In genomic region chr6:43075791-43076092, GRCh38 we compare ENCODE assay signal across 7 cellular contexts. TPM values are rescaled to one million over a fixed set of nuclear protein-coding genes. Genes with fewer than 3 reads are reported as not detected.
DNase-seq lines count a peak whose midpoint lies in the region; ATAC-seq and TF ChIP-seq lines count a peak whose summit lies in the region.
"Had no signal": no experiment of that assay in that cellular context is flagged by ENCODE, and none has a peak within 500 bp of the region (broad histone marks: within the 10 kb centered on the region; RNA-seq: fewer than 3 reads in every experiment).

No MANE protein-coding gene starts in this region.

- peaks cover 5% of the 10 kb centered on the region for H3K4me1 Mint-ChIP-seq in activated CD4-positive, alpha-beta T cell treated with anti-CD3 and anti-CD28 coated beads, Interleukin-2, amount 10 ng/mL, durations not matched to agents 24 days and 14 days
- H3K4me1 Mint-ChIP-seq in endothelial cell (ENCODE audit: unreplicated experiment) = peaks cover 50% of the 10 kb centered on the region
- H3K4me1 Mint-ChIP-seq in stimulated activated naive B cell treated with anti-CD40 and anti-IgM and Interleukin-4, amounts not matched to agents 10 μg/mL and 1 μg/mL and 100 μg/mL, for 72 hours = peaks cover 2 to 9% of the 10 kb centered on the region in 2 donors

- intact Hi-C loops in activated CD4-positive, alpha-beta T cell treated with anti-CD3 and anti-CD28 coated beads, Interleukin-2, amount 10 ng/mL, durations not matched to agents 24 days and 14 days (cut with micrococcal nuclease) = no loop called here

- peak overlapping the region; percentile 59 for H3K4me3 Mint-ChIP-seq in activated CD4-positive, alpha-beta T cell treated with anti-CD3 and anti-CD28 coated beads, Interleukin-2, amount 10 ng/mL, durations not matched to agents 24 days and 14 days
- H3K4me3 Mint-ChIP-seq in endothelial cell (ENCODE audit: unreplicated experiment) = peak overlapping the region; percentile 84
- H3K4me3 Mint-ChIP-seq in stimulated activated naive B cell treated with anti-CD40 and anti-IgM and Interleukin-4, amounts not matched to agents 10 μg/mL and 1 μg/mL and 100 μg/mL, for 72 hours = peak overlapping the region; percentile 39 to 58

- H3K9me3 Mint-ChIP-seq in activated CD4-positive, alpha-beta T cell treated with anti-CD3 and anti-CD28 coated beads, Interleukin-2, amount 10 ng/mL, durations not matched to agents 24 days and 14 days = no peaks in the 10 kb centered on the region
- no peaks in the 10 kb centered on the region for H3K9me3 Mint-ChIP-seq in endothelial cell (ENCODE audit: unreplicated experiment)
- H3K9me3 Mint-ChIP-seq in stimulated activated naive B cell treated with anti-CD40 and anti-IgM and Interleukin-4, amounts not matched to agents 10 μg/mL and 1 μg/mL and 100 μg/mL, for 72 hours = no peaks in the 10 kb centered on the region

- H3K36me3 Mint-ChIP-seq in activated CD4-positive, alpha-beta T cell treated with anti-CD3 and anti-CD28 coated beads, Interleukin-2, amount 10 ng/mL, durations not matched to agents 24 days and 14 days (ENCODE audit: low read depth) = peaks cover 7% of the 10 kb centered on the region
- H3K36me3 Mint-ChIP-seq in endothelial cell (ENCODE audit: low read depth, unreplicated experiment) = peaks cover 24% of the 10 kb centered on the region
- peaks cover 19 to 28% of the 10 kb centered on the region in 2 donors for H3K36me3 Mint-ChIP-seq in stimulated activated naive B cell treated with anti-CD40 and anti-IgM and Interleukin-4, amounts not matched to agents 10 μg/mL and 1 μg/mL and 100 μg/mL, for 72 hours

- ATAC-seq in stimulated activated naive B cell treated with anti-CD40 and anti-IgM and Interleukin-4, amounts not matched to agents 10 μg/mL and 1 μg/mL and 100 μg/mL, for 72 hours (replicated peaks) = peak in 1 of 2 donors; percentile 9
- no peak for ATAC-seq in HG03565 (IDR thresholded peaks at IDR 0.05; ENCODE audit: unreplicated experiment)

- no peak overlapping the region for H3K27ac Mint-ChIP-seq in activated CD4-positive, alpha-beta T cell treated with anti-CD3 and anti-CD28 coated beads, Interleukin-2, amount 10 ng/mL, durations not matched to agents 24 days and 14 days
- H3K27ac Mint-ChIP-seq in endothelial cell (ENCODE audit: unreplicated experiment) = no peak overlapping the region
- H3K27ac Mint-ChIP-seq in stimulated activated naive B cell treated with anti-CD40 and anti-IgM and Interleukin-4, amounts not matched to agents 10 μg/mL and 1 μg/mL and 100 μg/mL, for 72 hours = no peak overlapping the region

- no peak for TF ChIP-seq CTCF in endothelial cell (IDR thresholded peaks at IDR 0.05; ENCODE audit: unreplicated experiment)

- DNase-seq in activated CD4-positive, alpha-beta T cell treated with anti-CD3 and anti-CD28 coated beads, Interleukin-2, amount 10 ng/mL, durations not matched to agents 24 days and 14 days = no peak
- no peak for DNase-seq in activated CD4-positive, alpha-beta T cell treated with anti-CD3 and anti-CD28 coated beads, Interleukin-2, amount 50 U/mL, for 48 hours
- DNase-seq in endothelial cell (ENCODE audit: low spot score) = no peak
- DNase-seq in stimulated activated naive B cell treated with anti-CD40 and anti-IgM and Interleukin-4, amounts not matched to agents 10 μg/mL and 1 μg/mL and 100 μg/mL, for 72 hours = no peak
- no peak for DNase-seq in GF-D8 (lab: John Stamatoyannopoulos, UW)
- DNase-seq: AML-193 had no signal

- peaks cover 33% of the 10 kb centered on the region for H3K27me3 Mint-ChIP-seq in activated CD4-positive, alpha-beta T cell treated with anti-CD3 and anti-CD28 coated beads, Interleukin-2, amount 10 ng/mL, durations not matched to agents 24 days and 14 days
- H3K27me3 Mint-ChIP-seq in endothelial cell (ENCODE audit: unreplicated experiment) = peaks cover 13% of the 10 kb centered on the region
- H3K27me3 Mint-ChIP-seq in stimulated activated naive B cell treated with anti-CD40 and anti-IgM and Interleukin-4, amounts not matched to agents 10 μg/mL and 1 μg/mL and 100 μg/mL, for 72 hours = peaks cover 18 to 21% of the 10 kb centered on the region in 2 donors

RNA-seq across cellular contexts. Expression of gene PTK7, which starts 0.4 kb away (rescaled TPM):
- total RNA-seq in activated CD4-positive, alpha-beta T cell treated with anti-CD3 and anti-CD28 coated beads, Interleukin-2, amount 10 ng/mL, durations not matched to agents 24 days and 14 days = 3.4 and 4.3 TPM in 2 replicates
- total RNA-seq in endothelial cell (ENCODE audit: unreplicated experiment) = 208 TPM

RNA-seq across cellular contexts. Expression of gene KLC4, which starts 16.3 kb away (rescaled TPM):
- total RNA-seq in activated CD4-positive, alpha-beta T cell treated with anti-CD3 and anti-CD28 coated beads, Interleukin-2, amount 10 ng/mL, durations not matched to agents 24 days and 14 days = 9.5 and 10.7 TPM in 2 replicates
- 41.4 TPM for total RNA-seq in endothelial cell (ENCODE audit: unreplicated experiment)

RNA-seq across cellular contexts. Expression of gene MRPL2, which starts 16.5 kb away (rescaled TPM):
- 83.8 and 103 TPM in 2 replicates for total RNA-seq in activated CD4-positive, alpha-beta T cell treated with anti-CD3 and anti-CD28 coated beads, Interleukin-2, amount 10 ng/mL, durations not matched to agents 24 days and 14 days
- 39.7 TPM for total RNA-seq in endothelial cell (ENCODE audit: unreplicated experiment)

RNA-seq across cellular contexts. Expression of gene CUL7, which starts 22.1 kb away (rescaled TPM):
- total RNA-seq in activated CD4-positive, alpha-beta T cell treated with anti-CD3 and anti-CD28 coated beads, Interleukin-2, amount 10 ng/mL, durations not matched to agents 24 days and 14 days = 22.6 and 24.7 TPM in 2 replicates
- 42.2 TPM for total RNA-seq in endothelial cell (ENCODE audit: unreplicated experiment)

RNA-seq across cellular contexts. Expression of gene RRP36, which starts 54.3 kb away (rescaled TPM):
- 79.9 and 83.4 TPM in 2 replicates for total RNA-seq in activated CD4-positive, alpha-beta T cell treated with anti-CD3 and anti-CD28 coated beads, Interleukin-2, amount 10 ng/mL, durations not matched to agents 24 days and 14 days
- 82.1 TPM for total RNA-seq in endothelial cell (ENCODE audit: unreplicated experiment)

Comparison
In these comparisons a context has a peak if more than half of its experiments do, and no peak if none do; other contexts are left out.
1. RNA of gene PTK7, which starts 0.4 kb away (total RNA-seq): 208 TPM in endothelial cell (single experiment); 3.4 to 4.3 TPM in activated CD4-positive, alpha-beta T cell treated with anti-CD3 and anti-CD28 coated beads, Interleukin-2, amount 10 ng/mL, durations not matched to agents 24 days and 14 days; every median in the first group is over 10 times any median in the second.
2. Peak in every context shown above with its lines, with median percentiles within 50 percentile points of each other: H3K4me3 Mint-ChIP-seq.